In genomic region chr7:71077743-71078476, GRCh38 we compare ENCODE assay signal across 6 cellular contexts. TPM values are rescaled to one million over a fixed set of nuclear protein-coding genes. Genes with fewer than 3 reads are reported as not detected.
"Had no signal": no experiment of that assay in that cellular context is flagged by ENCODE, and none has a peak within 500 bp of the region (broad histone marks: within the 10 kb centered on the region; RNA-seq: fewer than 3 reads in every experiment).

No MANE protein-coding gene starts in this region.

- H3K4me3 ChIP-seq: GM23338, K562 had no signal

- H3K4me1 Mint-ChIP-seq: GM23338, H9 had no signal

- H3K4me3 Mint-ChIP-seq: GM23338, H9 had no signal

- ATAC-seq: GM23338, K562 had no signal

- H3K27ac Mint-ChIP-seq: GM23338, H9 had no signal

- DNase-seq: H9, HCEC 1CT, IMR-90 had no signal

RNA-seq across cellular contexts. Expression of gene GALNT17, which starts 54.0 kb away (rescaled TPM):
- total RNA-seq: HT-29, IMR-90, K562 had no signal
- polyA plus RNA-seq: IMR-90, K562 had no signal
